In the genomic region with DNA sequence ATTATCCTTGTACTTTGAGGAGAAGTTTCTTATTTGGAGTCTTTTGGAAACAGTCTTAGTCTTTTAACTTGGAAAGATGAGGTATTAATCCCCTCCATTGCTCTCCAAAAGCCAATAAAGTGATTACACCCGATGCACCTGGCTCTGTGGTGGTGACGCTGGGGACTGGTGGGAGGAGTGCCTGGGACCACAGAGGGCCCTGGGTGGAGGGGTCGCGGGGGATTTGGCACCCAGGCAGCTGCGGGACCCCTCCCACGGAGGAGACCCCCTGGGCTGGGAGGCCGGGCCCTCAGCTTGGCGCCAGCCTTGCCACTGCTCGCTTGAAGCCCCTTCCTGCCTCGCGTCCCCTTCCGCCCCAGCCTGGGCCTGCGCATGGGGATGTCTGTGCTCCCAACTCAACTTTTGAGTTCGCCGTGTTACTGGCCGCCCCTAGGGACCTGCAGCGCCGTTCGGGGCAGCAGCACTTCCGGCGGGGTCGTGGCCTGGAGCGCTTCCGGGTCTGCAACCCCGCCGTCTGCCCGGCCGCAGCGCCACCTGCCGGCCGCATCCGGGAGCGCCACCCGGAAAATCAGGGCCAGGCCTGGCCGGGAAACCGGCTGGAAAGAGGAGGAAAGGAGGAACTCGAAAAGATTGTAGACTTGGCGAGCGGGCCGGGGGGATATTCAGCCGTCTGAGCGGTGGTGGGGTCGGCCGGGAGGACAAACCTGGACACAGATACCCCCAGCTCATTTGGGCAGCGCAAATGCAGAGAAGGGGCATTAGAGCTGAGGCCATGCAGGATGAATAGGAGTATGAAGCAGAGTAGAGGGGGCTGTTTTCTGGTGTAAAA, we compare ENCODE assay signal across 9 cellular contexts. TPM values are rescaled to one million over a fixed set of nuclear protein-coding genes. Genes with fewer than 3 reads are reported as not detected.
DNase-seq lines count a peak whose midpoint lies in the region; ATAC-seq lines count a peak whose summit lies in the region.
"Had no signal": no experiment of that assay in that cellular context is flagged by ENCODE, and none has a peak within 500 bp of the region (broad histone marks: within the 10 kb centered on the region; RNA-seq: fewer than 3 reads in every experiment).

No MANE protein-coding gene starts in this region.

- H4K8ac ChIP-seq in mesenchymal stem cell (ENCODE audit: low read length), result peak overlapping the region; percentile 85

- H3K14ac ChIP-seq in mesenchymal stem cell (ENCODE audit: low read length in 2 of 2), result no peak overlapping the region

- H3K36me3 ChIP-seq in mesenchymal stem cell (ENCODE audit: control insufficient read depth in 1 of 2, insufficient read depth in 2 of 2, low read depth in 1 of 2, low read length in 2 of 2), result peaks cover 28 to 63% of the 10 kb centered on the region in 2 experiments

- H3K4me3 ChIP-seq in mesenchymal stem cell (ENCODE audit: insufficient read depth in 1 of 2, low read depth in 1 of 2, low read length in 2 of 2), result peak overlapping the region; percentile 37 to 92

- peaks cover 28% of the 10 kb centered on the region for H3K4me1 Mint-ChIP-seq in activated CD4-positive, alpha-beta memory T cell treated with anti-CD3 and anti-CD28 coated beads for 36 hours (ENCODE audit: low read depth)

- DNase-seq in D341Med (ENCODE audit: low spot score) (peak; percentile 94), NCI-H69 (lab: John Stamatoyannopoulos, UW) (peak; percentile 70), mesenchymal stem cell (peak; percentile 77)
- DNase-seq in activated CD4-positive, alpha-beta memory T cell treated with anti-CD3 and anti-CD28 coated beads for 36 hours, result peak; percentile 90
- peak; percentile 72 for DNase-seq in effector CD8-positive, alpha-beta T cell (lab: John Stamatoyannopoulos, UW)
- peak; percentile 73 to 81 for DNase-seq in stimulated activated CD8-positive, alpha-beta memory T cell treated with anti-CD3 and anti-CD28 coated beads, Interleukin-2, amount 100 ng/mL, for 48 hours (ENCODE audit: low read depth in 2 of 2)

- H4K91ac ChIP-seq in mesenchymal stem cell (ENCODE audit: low read length), result peak overlapping the region; percentile 39

- no peak overlapping the region for H2BK120ac ChIP-seq in mesenchymal stem cell (ENCODE audit: low read depth, low read length)

- H2BK5ac ChIP-seq in mesenchymal stem cell (ENCODE audit: low read depth, low read length, poor library complexity, severe bottlenecking), result no peak overlapping the region

- CTCF ChIA-PET in activated CD4-positive, alpha-beta memory T cell treated with anti-CD3 and anti-CD28 coated beads for 36 hours (lab: Charles Lee), result interaction anchor here (0.8 to 4.6 kb wide), 13 partner anchors 12 to 127 kb away, joined by 3 to 33 read pairs (median 6); a partner anchor contains a TSS

- H3K4me1 ChIP-seq in mesenchymal stem cell (ENCODE audit: control insufficient read depth, insufficient read depth, low read depth, low read length), result peaks cover 45% of the 10 kb centered on the region

- peak overlapping the region in 1 of 2 experiments; percentile 54 for H3K18ac ChIP-seq in mesenchymal stem cell (ENCODE audit: low read depth in 1 of 2, low read length in 2 of 2)

- H3K27ac Mint-ChIP-seq in activated CD4-positive, alpha-beta memory T cell treated with anti-CD3 and anti-CD28 coated beads for 36 hours, result peak overlapping the region; percentile 63

- POLR2A ChIA-PET in activated CD4-positive, alpha-beta memory T cell treated with anti-CD3 and anti-CD28 coated beads for 36 hours (lab: Charles Lee), result interaction anchor here (0.8 to 1.7 kb wide), 6 partner anchors 22 to 96 kb away, joined by 3 to 6 read pairs (median 3); no protein-coding TSS in a partner anchor

- peak overlapping the region; percentile 70 for H3K27ac ChIP-seq in mesenchymal stem cell (ENCODE audit: low read length, poor library complexity, severe bottlenecking)

- H2AFZ ChIP-seq in mesenchymal stem cell (ENCODE audit: low read depth, low read length), result no peak overlapping the region

- WGBS in mesenchymal stem cell, result 10% methylated on average over 42 of the region's 45 CpGs

- H3K9ac ChIP-seq in mesenchymal stem cell (ENCODE audit: low read length), result peak overlapping the region; percentile 96

- H3K9me3 ChIP-seq in mesenchymal stem cell (ENCODE audit: control insufficient read depth, low read length), result no peaks in the 10 kb centered on the region

- peak overlapping the region; percentile 90 for H2AK5ac ChIP-seq in mesenchymal stem cell (ENCODE audit: low read length, severe bottlenecking)

- H3K4me2 ChIP-seq in mesenchymal stem cell (ENCODE audit: low read length, poor library complexity, severe bottlenecking), result peak overlapping the region; percentile 73

- H3K27me3 Mint-ChIP-seq in activated CD4-positive, alpha-beta memory T cell treated with anti-CD3 and anti-CD28 coated beads for 36 hours, result no peaks in the 10 kb centered on the region

- H3K79me1 ChIP-seq in mesenchymal stem cell (replicated peaks; ENCODE audit: low read length, poor library complexity, severe bottlenecking), result peaks cover 13% of the 10 kb centered on the region

- no peaks in the 10 kb centered on the region for H3K27me3 ChIP-seq in mesenchymal stem cell (ENCODE audit: control insufficient read depth in 1 of 2, insufficient read depth in 1 of 2, low read length in 2 of 2)

- peak; percentile 24 for ATAC-seq in HG02623 (IDR thresholded peaks at IDR 0.05; ENCODE audit: unreplicated experiment)
- ATAC-seq in HG02970 (IDR thresholded peaks at IDR 0.05; ENCODE audit: low FRiP score, unreplicated experiment), result no peak

- peak overlapping the region; percentile 70 for H3K4me3 Mint-ChIP-seq in activated CD4-positive, alpha-beta memory T cell treated with anti-CD3 and anti-CD28 coated beads for 36 hours

- intact Hi-C loops in activated CD4-positive, alpha-beta memory T cell treated with anti-CD3 and anti-CD28 coated beads for 36 hours (cut with micrococcal nuclease), result loop anchor here (1.0 to 10.0 kb wide), 4 partner anchors 37 to 239 kb away; a partner anchor contains a TSS

- H3K4ac ChIP-seq in mesenchymal stem cell (ENCODE audit: low read depth in 1 of 2, low read length in 2 of 2), result no peak overlapping the region

- H2BK15ac ChIP-seq in mesenchymal stem cell (ENCODE audit: low read depth, poor library complexity, severe bottlenecking), result no peak overlapping the region

- no peak overlapping the region for H3K23ac ChIP-seq in mesenchymal stem cell (ENCODE audit: low read length in 2 of 2)

- no peaks in the 10 kb centered on the region for H3K9me3 Mint-ChIP-seq in activated CD4-positive, alpha-beta memory T cell treated with anti-CD3 and anti-CD28 coated beads for 36 hours

- H2BK12ac ChIP-seq in mesenchymal stem cell (ENCODE audit: low read length in 2 of 2), result peak overlapping the region in 1 of 2 experiments; percentile 10

- peaks cover 37% of the 10 kb centered on the region for H3K36me3 Mint-ChIP-seq in activated CD4-positive, alpha-beta memory T cell treated with anti-CD3 and anti-CD28 coated beads for 36 hours

RNA-seq across cellular contexts. Expression of a gene that starts 8.4 kb away (rescaled TPM):
- not detected for total RNA-seq in activated CD4-positive, alpha-beta memory T cell treated with anti-CD3 and anti-CD28 coated beads for 36 hours
- 0.75 TPM for polyA plus RNA-seq in mesenchymal stem cell (2013, experiment 1 of 2)
- 0.88 TPM for polyA plus RNA-seq in mesenchymal stem cell (2013, experiment 2 of 2)

RNA-seq across cellular contexts. Expression of a gene that starts 17.4 kb away (rescaled TPM):
- 1 to 10 TPM in 1 of 2 experiments, under 1 TPM in 1; 0.56 to 1.2 TPM for total RNA-seq in activated CD4-positive, alpha-beta memory T cell treated with anti-CD3 and anti-CD28 coated beads for 36 hours
- 0.17 TPM for polyA plus RNA-seq in mesenchymal stem cell (2013, experiment 1 of 2)
- 0.10 TPM for polyA plus RNA-seq in mesenchymal stem cell (2013, experiment 2 of 2)
- total RNA-seq: dermis microvascular lymphatic vessel endothelial cell had no signal

RNA-seq across cellular contexts. Expression of a gene that starts 24.4 kb away (rescaled TPM):
- 1 to 10 TPM; 2.8 to 3.4 TPM for total RNA-seq in activated CD4-positive, alpha-beta memory T cell treated with anti-CD3 and anti-CD28 coated beads for 36 hours
- polyA plus RNA-seq in mesenchymal stem cell (2013, experiment 1 of 2), result 3.1 TPM
- polyA plus RNA-seq in mesenchymal stem cell (2013, experiment 2 of 2), result 3.1 TPM

RNA-seq across cellular contexts. Expression of a gene that starts 34.4 kb away (rescaled TPM):
- total RNA-seq in activated CD4-positive, alpha-beta memory T cell treated with anti-CD3 and anti-CD28 coated beads for 36 hours, result under 1 TPM in 1 of 2 experiments, not detected in 1; 0.10 TPM
- not detected for polyA plus RNA-seq in mesenchymal stem cell (2013, experiment 1 of 2)
- not detected for polyA plus RNA-seq in mesenchymal stem cell (2013, experiment 2 of 2)
- total RNA-seq: dermis microvascular lymphatic vessel endothelial cell had no signal

RNA-seq across cellular contexts. Expression of a gene that starts 36.9 kb away (rescaled TPM):
- 100 to 1,000 TPM; 123 to 134 TPM for total RNA-seq in activated CD4-positive, alpha-beta memory T cell treated with anti-CD3 and anti-CD28 coated beads for 36 hours
- 66.8 TPM for polyA plus RNA-seq in mesenchymal stem cell (2013, experiment 1 of 2)
- polyA plus RNA-seq in mesenchymal stem cell (2013, experiment 2 of 2), result 60.7 TPM
